Comparison of ENCODE assay signal across 8 cellular contexts in the genomic region with DNA sequence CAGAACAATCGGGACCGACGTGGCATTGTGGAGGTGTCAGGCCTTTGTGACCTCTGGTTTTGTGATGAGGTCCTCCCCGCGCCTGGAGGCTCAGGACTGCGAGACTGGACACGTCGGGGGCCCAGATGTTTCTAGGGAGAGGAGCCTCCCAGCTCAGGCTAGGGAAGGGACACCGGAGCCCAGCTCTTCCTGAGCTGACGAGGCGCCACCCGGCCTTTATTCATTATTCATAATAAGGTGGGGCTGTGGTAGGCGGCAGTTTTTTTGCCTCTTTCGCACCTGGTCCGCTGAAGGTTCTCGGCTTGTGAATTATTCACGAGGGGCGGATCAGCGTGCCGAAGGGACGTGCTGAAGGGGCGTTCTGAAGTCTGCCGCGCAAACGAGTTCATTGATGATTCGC. TPM values are rescaled to one million over a fixed set of nuclear protein-coding genes. Genes with fewer than 3 reads are reported as not detected.
DNase-seq lines count a peak whose midpoint lies in the region; ATAC-seq and TF ChIP-seq lines count a peak whose summit lies in the region.

No MANE protein-coding gene starts in this region.

- ATAC-seq in CD8-positive, alpha-beta T cell = peak; percentile 30
- ATAC-seq in HG03460 (IDR thresholded peaks at IDR 0.05; ENCODE audit: unreplicated experiment) = no peak

- in situ Hi-C loops in GM13977 (cut with MboI; ENCODE audit: low pct_unique_long_range_greater_than_20kb, low sequenced_read_pairs, unreplicated experiment) = loop anchor here (25.0 kb wide), 1 partner anchor 321 kb away; no protein-coding TSS in a partner anchor

- H3K9ac ChIP-seq in Loucy (ENCODE audit: low read depth, low read length, poor library complexity, severe bottlenecking) = peak overlapping the region; percentile 91
- peak overlapping the region; percentile 57 for H3K9ac ChIP-seq in muscle layer of colon (ENCODE audit: low read length)
- H3K9ac ChIP-seq in stomach smooth muscle (ENCODE audit: low read length in 2 of 2) = peak overlapping the region; percentile 55 to 66

- H3K27ac Mint-ChIP-seq in CD8-positive, alpha-beta T cell = peak overlapping the region; percentile 92

- H3K4me1 Mint-ChIP-seq in CD8-positive, alpha-beta T cell (ENCODE audit: low read depth) = peaks cover 38% of the 10 kb centered on the region

- peak overlapping the region; percentile 51 for H3K4me3 ChIP-seq in CD8-positive, alpha-beta T cell (ENCODE audit: low read depth, low read length)
- H3K4me3 ChIP-seq in Loucy (ENCODE audit: low read length, poor library complexity, severe bottlenecking) (peak overlapping the region; percentile 97), WI38 (ENCODE audit: low read depth, low read length) (peak overlapping the region; percentile 66), coronary artery (peak overlapping the region; percentile 64), muscle layer of colon (ENCODE audit: low read depth in 1 of 2, low read length in 2 of 2) (peak overlapping the region; percentile 11 to 72), stomach smooth muscle (ENCODE audit: low read length in 2 of 2) (peak overlapping the region; percentile 67 to 77)

- peak in 6 of 7 experiments; percentile 34 to 68 (median 52) for DNase-seq in CD8-positive, alpha-beta T cell
- DNase-seq in coronary artery (ENCODE audit: low spot score) (no peak), GM13977 (ENCODE audit: low spot score) (no peak)

- H3K27me3 Mint-ChIP-seq in CD8-positive, alpha-beta T cell (ENCODE audit: low read depth) = no peaks in the 10 kb centered on the region

- no peaks in the 10 kb centered on the region for H3K27me3 ChIP-seq in CD8-positive, alpha-beta T cell (ENCODE audit: insufficient read depth, low read length)
- H3K27me3 ChIP-seq in Loucy (ENCODE audit: insufficient read depth, low read length, poor library complexity, severe bottlenecking) (peaks cover 5% of the 10 kb centered on the region), muscle layer of colon (ENCODE audit: control insufficient read depth in 1 of 2, insufficient read depth in 2 of 2, low read length in 2 of 2) (peaks cover 0 to 25% of the 10 kb centered on the region in 2 donors), stomach smooth muscle (ENCODE audit: control insufficient read depth in 1 of 2, insufficient read depth in 2 of 2, low read length in 2 of 2) (peaks cover 0 to 14% of the 10 kb centered on the region in 2 donors)

- no peaks in the 10 kb centered on the region for H3K9me2 ChIP-seq in Loucy (replicated peaks; ENCODE audit: low read depth, low read length)

- H3K27ac ChIP-seq in CD8-positive, alpha-beta T cell (ENCODE audit: low read depth, low read length) = peak overlapping the region; percentile 46
- H3K27ac ChIP-seq in coronary artery = peak overlapping the region in 1 of 2 donors; percentile 10
- H3K27ac ChIP-seq in muscle layer of colon (ENCODE audit: low read depth, low read length) = no peak overlapping the region
- H3K27ac ChIP-seq in stomach smooth muscle (ENCODE audit: low read length) = no peak overlapping the region

- H3K9me3 ChIP-seq in CD8-positive, alpha-beta T cell (ENCODE audit: low read length) = no peaks in the 10 kb centered on the region
- H3K9me3 ChIP-seq in Loucy (ENCODE audit: insufficient read depth, low read depth, low read length) (no peaks in the 10 kb centered on the region), muscle layer of colon (ENCODE audit: low read length) (no peaks in the 10 kb centered on the region), stomach smooth muscle (ENCODE audit: control insufficient read depth in 2 of 2, low read length in 2 of 2) (no peaks in the 10 kb centered on the region)

- H3K4me3 Mint-ChIP-seq in CD8-positive, alpha-beta T cell = peak overlapping the region; percentile 85

- POLR2A ChIA-PET in CD8-positive, alpha-beta T cell (lab: Charles Lee) = interaction anchor here (0.6 to 2.1 kb wide), 9 partner anchors 24 to 459 kb away, joined by 3 to 15 read pairs (median 6); partner anchors contain the start of genes CDK16, ELK1, NDUFB11 and RBM10

- H3K36me3 ChIP-seq in CD8-positive, alpha-beta T cell (ENCODE audit: insufficient read depth, low read length) = no peaks in the 10 kb centered on the region
- H3K36me3 ChIP-seq in Loucy (ENCODE audit: insufficient read depth, low read length) (peaks cover 7% of the 10 kb centered on the region; the same call in 1 of the 2 replicates), muscle layer of colon (ENCODE audit: insufficient read depth, low read length) (no peaks in the 10 kb centered on the region), stomach smooth muscle (ENCODE audit: control insufficient read depth in 2 of 2, insufficient read depth in 2 of 2, low read length in 2 of 2) (peaks cover 0 to 2% of the 10 kb centered on the region in 2 donors)

- peaks cover 17% of the 10 kb centered on the region for H4K20me1 ChIP-seq in Loucy (ENCODE audit: insufficient read depth, low read length, poor library complexity, severe bottlenecking)

- peak overlapping the region; percentile 55 for H2AFZ ChIP-seq in Loucy (ENCODE audit: low read length)

- H3K4me2 ChIP-seq in Loucy (ENCODE audit: low read depth, low read length, poor library complexity, severe bottlenecking) = peak overlapping the region; percentile 72

- peaks cover 27% of the 10 kb centered on the region for H3K4me1 ChIP-seq in CD8-positive, alpha-beta T cell (ENCODE audit: insufficient read depth, low read length)
- H3K4me1 ChIP-seq in Loucy (ENCODE audit: insufficient read depth, low read length, poor library complexity, severe bottlenecking) (peaks cover 9% of the 10 kb centered on the region), muscle layer of colon (ENCODE audit: insufficient read depth, low read length) (peaks cover 21% of the 10 kb centered on the region), stomach smooth muscle (ENCODE audit: control insufficient read depth, insufficient read depth, low read length) (peaks cover 40% of the 10 kb centered on the region)

- CTCF ChIA-PET in CD8-positive, alpha-beta T cell (lab: Charles Lee) = interaction anchor here (0.7 to 5.9 kb wide), 5 partner anchors 10 to 332 kb away, joined by 3 to 41 read pairs (median 5); no protein-coding TSS in a partner anchor

- H3K9me3 Mint-ChIP-seq in CD8-positive, alpha-beta T cell = no peaks in the 10 kb centered on the region

- intact Hi-C loops in CD8-positive, alpha-beta T cell (cut with DNase I, micrococcal nuclease) = loop anchor here (2.0 to 10.0 kb wide), 9 partner anchors 44 to 836 kb away; partner anchors contain the start of genes ZNF81 (in 2 of the 2), ELK1 (in 1 of the 2), RBM10 (in 1 of the 2) and UXT (in 1 of the 2)

- peaks cover 40% of the 10 kb centered on the region for H3K79me2 ChIP-seq in Loucy (ENCODE audit: insufficient read depth, low read length)

- H3F3A ChIP-seq in Loucy (ENCODE audit: low read depth) = no peaks in the 10 kb centered on the region

- H3K36me3 Mint-ChIP-seq in CD8-positive, alpha-beta T cell = peaks cover 15% of the 10 kb centered on the region

- TF ChIP-seq CTCF in CD8-positive, alpha-beta T cell (IDR thresholded peaks at IDR 0.05) = no peak
- TF ChIP-seq CTCF in Loucy (conservative IDR thresholded peaks at IDR 0.05; ENCODE audit: low read length) (no peak), WI38 (IDR thresholded peaks at IDR 0.05; ENCODE audit: low read depth, low read length) (no peak), coronary artery (IDR thresholded peaks at IDR 0.05) (no peak), GM13977 (IDR thresholded peaks at IDR 0.05; ENCODE audit: extremely low read depth, insufficient read depth, missing control alignments) (no peak)

RNA-seq across cellular contexts. Expression of gene UBA1, which starts 2.3 kb away (rescaled TPM):
- total RNA-seq in CD8-positive, alpha-beta T cell = 10 to 100 TPM; 63.8 to 64.7 TPM

RNA-seq across cellular contexts. Expression of gene CDK16, which starts 27.1 kb away (rescaled TPM):
- total RNA-seq in CD8-positive, alpha-beta T cell = 100 to 1,000 TPM; 157 to 161 TPM

RNA-seq across cellular contexts. Expression of gene USP11, which starts 41.5 kb away (rescaled TPM):
- total RNA-seq in CD8-positive, alpha-beta T cell = 100 to 1,000 TPM; 147 to 161 TPM

RNA-seq across cellular contexts. Expression of gene RBM10, which starts 46.3 kb away (rescaled TPM):
- 10 to 100 TPM; 31.9 to 32.0 TPM for total RNA-seq in CD8-positive, alpha-beta T cell

RNA-seq across cellular contexts. Expression of gene NDUFB11, which starts 46.8 kb away (rescaled TPM):
- total RNA-seq in CD8-positive, alpha-beta T cell = 10 to 100 TPM; 50.5 to 51.4 TPM

Comparison
In these comparisons a context has a peak if more than half of its experiments do, and no peak if none do; other contexts are left out.
1. DNase-seq: peak in CD8-positive, alpha-beta T cell (6 of 7); none in coronary artery (single experiment) and GM13977 (single experiment).
2. H3K4me3 ChIP-seq: peak in every context shown above with its lines; median percentile 97 in Loucy; 72 in stomach smooth muscle; 66 in WI38; 64 in coronary artery; 51 in CD8-positive, alpha-beta T cell; 42 in muscle layer of colon.
3. Peak in every context shown above with its lines, with median percentiles within 50 percentile points of each other: H3K9ac ChIP-seq.